10 cellular contexts compared by ENCODE assay signal in the genomic region with DNA sequence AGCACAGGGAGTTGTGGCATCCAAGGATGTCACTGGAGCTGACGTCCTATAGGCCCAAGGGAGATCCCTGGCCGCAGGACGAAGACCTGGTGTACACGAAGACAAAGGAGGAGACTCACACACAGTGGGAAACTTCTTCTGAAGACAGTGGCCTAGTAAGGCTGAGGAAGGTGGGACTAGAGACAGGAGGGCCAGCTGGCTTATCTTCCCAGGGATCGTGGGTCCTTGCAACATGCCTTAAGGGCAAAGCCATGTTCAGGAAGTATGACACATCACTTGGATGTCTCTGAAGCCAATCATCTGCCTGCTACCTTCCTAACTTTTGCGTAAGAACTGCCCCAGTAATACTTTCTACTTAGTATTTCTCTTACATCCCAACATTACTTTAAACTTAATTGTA. TPM values are rescaled to one million over a fixed set of nuclear protein-coding genes. Genes with fewer than 3 reads are reported as not detected.
DNase-seq lines count a peak whose midpoint lies in the region; ATAC-seq, FAIRE-seq and TF ChIP-seq lines count a peak whose summit lies in the region.
"Had no signal": no experiment of that assay in that cellular context is flagged by ENCODE, and none has a peak within 500 bp of the region (broad histone marks: within the 10 kb centered on the region; RNA-seq: fewer than 3 reads in every experiment).

No MANE protein-coding gene starts in this region.

- no peaks in the 10 kb centered on the region for H3K36me3 ChIP-seq in BJ (ENCODE audit: control insufficient read depth, insufficient read depth, low read length)
- H3K36me3 ChIP-seq: colonic mucosa had no signal

- H3K27ac ChIP-seq in foreskin keratinocyte, result no peak overlapping the region
- H3K27ac ChIP-seq: colonic mucosa had no signal

- H3K4me1 ChIP-seq in foreskin keratinocyte, result peaks cover 15% of the 10 kb centered on the region
- H3K4me1 ChIP-seq: colonic mucosa had no signal

- no peak overlapping the region for H3K27ac Mint-ChIP-seq in T-helper 2 cell treated with Interferon-gamma antibody and Interleukin-4, amounts not matched to agents 5 μg/mL and 100 μg/mL, for 36 hours

- H3K4me3 Mint-ChIP-seq in T-helper 2 cell treated with Interferon-gamma antibody and Interleukin-4, amounts not matched to agents 5 μg/mL and 100 μg/mL, for 36 hours, result no peak overlapping the region

- TF ChIP-seq CTCF in BJ (IDR thresholded peaks at IDR 0.05; ENCODE audit: insufficient read depth, low read depth, low read length) (no peak), foreskin keratinocyte (conservative IDR thresholded peaks at IDR 0.05) (no peak)

- CTCF ChIA-PET in BJ (lab: Yijun Ruan, JAX), result interaction anchor here (1.0 to 1.1 kb wide), 3 partner anchors 9 to 120 kb away, joined by 3 read pairs; no protein-coding TSS in a partner anchor

- H3K4me3 ChIP-seq in BJ (ENCODE audit: low read depth, low read length), result no peak overlapping the region
- H3K4me3 ChIP-seq: colonic mucosa had no signal

- FAIRE-seq in HTR-8/SVneo (lab: Jason Lieb, UNC), result peak; percentile 88

- no peaks in the 10 kb centered on the region for H3K36me3 Mint-ChIP-seq in T-helper 2 cell treated with Interferon-gamma antibody and Interleukin-4, amounts not matched to agents 5 μg/mL and 100 μg/mL, for 36 hours (ENCODE audit: low read depth)

- POLR2A ChIA-PET in BJ (lab: Charles Lee), result no interaction called here

- H3K9me3 Mint-ChIP-seq in T-helper 2 cell treated with Interferon-gamma antibody and Interleukin-4, amounts not matched to agents 5 μg/mL and 100 μg/mL, for 36 hours, result no peaks in the 10 kb centered on the region

- H3K4me1 Mint-ChIP-seq in T-helper 2 cell treated with Interferon-gamma antibody and Interleukin-4, amounts not matched to agents 5 μg/mL and 100 μg/mL, for 36 hours (ENCODE audit: low read depth), result no peaks in the 10 kb centered on the region

- ATAC-seq in foreskin keratinocyte, result peak; percentile 90

- peak; percentile 77 for DNase-seq in BJ (ENCODE audit: low read depth)
- peak; percentile 80 for DNase-seq in HTR-8/SVneo (ENCODE audit: insufficient read length, low spot score)
- DNase-seq in T1000 (lab: John Stamatoyannopoulos, UW), result peak; percentile 37
- DNase-seq in foreskin keratinocyte, result peak; percentile 69 to 88
- DNase-seq in nucleus accumbens (lab: John Stamatoyannopoulos, UW), result no peak
- no peak for DNase-seq in medulla oblongata (ENCODE audit: extremely low spot score)
- DNase-seq in T-helper 2 cell treated with Interferon-gamma antibody and Interleukin-4, amounts not matched to agents 5 μg/mL and 100 μg/mL, for 36 hours (ENCODE audit: low spot score), result no peak
- DNase-seq in globus pallidus (ENCODE audit: low spot score), result no peak
- DNase-seq: colonic mucosa, NCI-H1048 had no signal

- no peaks in the 10 kb centered on the region; the same call in 1 of the 2 replicates for H3K27me3 ChIP-seq in BJ (ENCODE audit: control insufficient read depth, insufficient read depth, low read length)
- no peaks in the 10 kb centered on the region for H3K27me3 ChIP-seq in foreskin keratinocyte
- H3K27me3 ChIP-seq: colonic mucosa had no signal

- peaks cover 8% of the 10 kb centered on the region for H3K27me3 Mint-ChIP-seq in T-helper 2 cell treated with Interferon-gamma antibody and Interleukin-4, amounts not matched to agents 5 μg/mL and 100 μg/mL, for 36 hours (ENCODE audit: low read depth)

RNA-seq across cellular contexts. Expression of a gene that starts 30.4 kb away (rescaled TPM):
- polyA plus RNA-seq in BJ (2011; rRNA removed) (0.50 and 0.86 TPM in 2 replicates), foreskin keratinocyte (0.03 and 0.04 TPM in 2 replicates)
- polyA minus RNA-seq in BJ (2011; rRNA and poly(A)+ RNA removed), result 0.90 and 0.93 TPM in 2 replicates
- total RNA-seq in foreskin keratinocyte, result 0.04 and 0.14 TPM in 2 replicates

Comparison
In these comparisons a context has a peak if more than half of its experiments do, and no peak if none do; other contexts are left out.
1. DNase-seq: peak in BJ (single experiment), HTR-8/SVneo (single experiment), T1000 (single experiment) and foreskin keratinocyte (2 of 2); none in nucleus accumbens (0 of 56), medulla oblongata (single experiment), T-helper 2 cell treated with Interferon-gamma antibody and Interleukin-4, amounts not matched to agents 5 μg/mL and 100 μg/mL, for 36 hours (single experiment) and globus pallidus (single experiment).